In genomic region chr4:965048-965765, GRCh38 we compare ENCODE assay signal across 23 cellular contexts. TPM values are rescaled to one million over a fixed set of nuclear protein-coding genes. Genes with fewer than 3 reads are reported as not detected.
"Had no signal": no experiment of that assay in that cellular context is flagged by ENCODE, and none has a peak within 500 bp of the region (broad histone marks: within the 10 kb centered on the region; RNA-seq: fewer than 3 reads in every experiment).

No MANE protein-coding gene starts in this region.

- H3K4me1 ChIP-seq: left lung, lower lobe of right lung, pancreas, testis, upper lobe of right lung had no signal

- H3K27me3 ChIP-seq: dorsolateral prefrontal cortex, pancreas, testis, tibial nerve, upper lobe of right lung, vagina had no signal

- ATAC-seq: esophagus mucosa; heart right ventricle; left lung; lower lobe of right lung; pancreas; sciatic nerve; stimulated activated naive B cell treated with anti-CD40 and anti-IgM and Interleukin-4, amounts not matched to agents 10 μg/mL and 1 μg/mL and 100 μg/mL, for 72 hours; stimulated activated naive CD8-positive, alpha-beta T cell treated with anti-CD3 and anti-CD28 coated beads, Interleukin-15, amount 100 ng/mL, for 72 hours; upper lobe of right lung had no signal

- H3K27ac ChIP-seq: dorsolateral prefrontal cortex, heart right ventricle, left lung, lower lobe of right lung, pancreas, testis, tibial nerve, upper lobe of right lung, vagina had no signal

- H3K9me3 ChIP-seq: heart right ventricle, left lung, lower lobe of right lung, pancreas, testis, tibial nerve, upper lobe of right lung, vagina had no signal

- FAIRE-seq: endometrium, frontal cortex, pancreas had no signal

- DNase-seq: cortex of kidney; effector memory CD4-positive, alpha-beta T cell; islet precursor cell; lower lobe of right lung; mesendoderm; naive B cell; stimulated activated CD4-positive, alpha-beta T cell treated with anti-CD3 and anti-CD28 coated beads, Interleukin-2, amount 100 ng/mL, for 24 hours; stimulated activated CD4-positive, alpha-beta T cell treated with anti-CD3 and anti-CD28 coated beads, Interleukin-4, amount 100 ng/mL, for 4 hours; stimulated activated naive B cell treated with anti-CD40 and anti-IgM and Interleukin-4, amounts not matched to agents 10 μg/mL and 1 μg/mL and 100 μg/mL, for 72 hours; stimulated activated naive CD8-positive, alpha-beta T cell treated with anti-CD3 and anti-CD28 coated beads, Interleukin-15, amount 100 ng/mL, for 72 hours; testis; upper lobe of right lung had no signal

- H3K4me3 ChIP-seq: dorsolateral prefrontal cortex, heart right ventricle, left lung, lower lobe of right lung, pancreas, testis, tibial nerve, upper lobe of right lung, vagina had no signal

RNA-seq across cellular contexts. Expression of gene SLC26A1, which starts 28.0 kb away (rescaled TPM):
- total RNA-seq: esophagus mucosa, skeletal muscle tissue had no signal
